8 cellular contexts compared by ENCODE assay signal in the genomic region with DNA sequence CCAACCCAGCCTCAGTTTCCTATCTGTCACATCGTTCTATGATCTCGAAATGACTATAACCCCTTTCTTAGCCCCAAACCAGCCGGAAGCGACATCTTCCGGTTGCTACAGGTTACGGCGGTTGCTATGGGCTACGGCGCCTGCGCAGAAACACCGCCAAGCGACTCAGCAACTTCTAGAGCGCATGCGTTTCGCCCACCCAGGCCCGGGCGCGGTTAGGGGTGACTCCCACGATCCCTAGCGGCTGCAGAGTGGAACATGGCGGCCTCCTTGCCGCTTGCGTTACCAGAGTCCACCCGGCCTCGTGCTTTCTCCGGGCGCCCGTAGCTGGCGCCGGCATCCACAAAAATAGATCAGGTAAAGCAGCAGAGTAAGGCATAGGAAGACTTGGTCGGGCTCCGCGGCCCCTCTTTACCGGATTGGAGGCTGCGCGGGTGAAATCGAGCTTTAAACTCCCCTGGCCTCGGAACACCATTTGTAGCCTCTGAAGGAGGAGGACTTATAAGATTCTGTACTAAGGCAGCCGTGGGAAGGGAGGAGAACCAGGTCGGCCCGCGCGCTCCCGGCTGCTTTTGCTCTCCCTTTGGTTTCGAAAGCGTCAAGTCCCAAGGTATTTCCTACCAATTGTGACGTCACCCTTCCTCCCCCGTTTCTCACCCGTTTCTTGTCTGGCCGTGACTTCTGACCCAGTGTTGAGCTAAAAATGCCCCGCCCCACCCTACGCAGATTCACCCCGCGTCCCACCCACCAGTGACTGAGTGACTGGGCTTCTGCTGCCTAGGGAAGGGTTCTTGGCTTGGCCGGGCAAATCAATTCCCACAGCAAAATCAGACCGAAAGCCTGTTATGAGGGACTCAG. TPM values are rescaled to one million over a fixed set of nuclear protein-coding genes. Genes with fewer than 3 reads are reported as not detected.
DNase-seq lines count a peak whose midpoint lies in the region; ATAC-seq and TF ChIP-seq lines count a peak whose summit lies in the region.

No MANE protein-coding gene starts in this region.

- peak in 3 of 4 donors; percentile 62 to 95 (median 91) for TF ChIP-seq POLR2A in esophagus squamous epithelium (IDR thresholded peaks at IDR 0.05)

- H3K27me3 ChIP-seq in DND-41 (ENCODE audit: insufficient read depth, low read length, poor library complexity) = no peaks in the 10 kb centered on the region
- H3K27me3 ChIP-seq in KMS-11 (ENCODE audit: insufficient read depth, low read depth) = no peaks in the 10 kb centered on the region
- no peaks in the 10 kb centered on the region for H3K27me3 ChIP-seq in esophagus squamous epithelium
- H3K27me3 ChIP-seq in muscle layer of duodenum (ENCODE audit: low read depth, low read length) = no peaks in the 10 kb centered on the region

- H2AFZ ChIP-seq in DND-41 (ENCODE audit: low read depth, low read length) (peak overlapping the region; percentile 96), KMS-11 (ENCODE audit: low read depth) (peak overlapping the region; percentile 92)

- WGBS in esophagus squamous epithelium, 2 donors = 0 to 1% methylated on average over 25 to 27 of the region's 56 CpGs

- H3K4me2 ChIP-seq in DND-41 (ENCODE audit: insufficient read depth, low read length) (peak overlapping the region; percentile 89), KMS-11 (peak overlapping the region; percentile 80)

- H3K4me3 ChIP-seq in DND-41 (ENCODE audit: low read depth in 1 of 2, low read length in 2 of 2) = peak overlapping the region; percentile 78 to 93
- no peak overlapping the region for H3K4me3 ChIP-seq in KMS-11 (IDR thresholded peaks at IDR 0.05; ENCODE audit: insufficient read depth, low read depth, low read length)
- peak overlapping the region; percentile 53 to 95 (median 82) for H3K4me3 ChIP-seq in esophagus squamous epithelium
- H3K4me3 ChIP-seq in muscle layer of duodenum (ENCODE audit: low read depth in 1 of 2, low read length in 2 of 2) = peak overlapping the region; percentile 64 to 78

- H3K4me1 ChIP-seq in DND-41 (ENCODE audit: insufficient read depth, low read length) (peaks cover 41% of the 10 kb centered on the region), KMS-11 (ENCODE audit: low read depth, poor library complexity, severe bottlenecking) (peaks cover 19% of the 10 kb centered on the region), esophagus squamous epithelium (peaks cover 39 to 82% (median 62%) of the 10 kb centered on the region in 3 donors), muscle layer of duodenum (ENCODE audit: control insufficient read depth in 1 of 2, insufficient read depth in 2 of 2, low read length in 2 of 2) (peaks cover 17 to 30% of the 10 kb centered on the region in 2 donors)

- H3K79me2 ChIP-seq in DND-41 (ENCODE audit: insufficient read depth, low read length) (peaks cover 51% of the 10 kb centered on the region), KMS-11 (ENCODE audit: insufficient read depth, low read depth) (peaks cover 30% of the 10 kb centered on the region)

- H3K9ac ChIP-seq in DND-41 (ENCODE audit: low read depth, low read length) (peak overlapping the region; percentile 96), KMS-11 (peak overlapping the region; percentile 100)

- ATAC-seq in DND-41 (ENCODE audit: insufficient read depth, low read depth) (peak; percentile 95), GM21737 (IDR thresholded peaks at IDR 0.05; ENCODE audit: unreplicated experiment) (peak; percentile 75)

- H3K9me3 ChIP-seq in DND-41 (ENCODE audit: insufficient read depth, low read length, severe bottlenecking) (no peaks in the 10 kb centered on the region), esophagus squamous epithelium (no peaks in the 10 kb centered on the region), muscle layer of duodenum (ENCODE audit: control insufficient read depth in 1 of 2, low read length in 2 of 2) (no peaks in the 10 kb centered on the region)

- intact Hi-C loops in esophagus squamous epithelium (cut with DNase I) = no loop called here

- H3K27ac ChIP-seq in DND-41 (ENCODE audit: low read length) (peak overlapping the region; percentile 97), KMS-11 (peak overlapping the region; percentile 98), esophagus squamous epithelium (peak overlapping the region; percentile 96 to 99 (median 98)), muscle layer of duodenum (ENCODE audit: low read length) (peak overlapping the region; percentile 98)

- TF ChIP-seq CTCF in DND-41 (IDR thresholded peaks at IDR 0.05; ENCODE audit: borderline replicate concordance, extremely low read depth, low read length, poor library complexity, severe bottlenecking) (peak; percentile 22), KMS-11 (conservative IDR thresholded peaks at IDR 0.05; ENCODE audit: low read depth, low read length) (0 out of 2 replicates have a peak, but pooled peaks have one; percentile 24), esophagus squamous epithelium (IDR thresholded peaks at IDR 0.05) (peak in 5 of 6 experiments; percentile 8 to 51 (median 41))

- H4K20me1 ChIP-seq in DND-41 (ENCODE audit: insufficient read depth, low read length) = peaks cover 37% of the 10 kb centered on the region
- no peaks in the 10 kb centered on the region for H4K20me1 ChIP-seq in KMS-11 (ENCODE audit: insufficient read depth)

- peaks cover 20% of the 10 kb centered on the region; the same call in 1 of the 2 replicates for H3K36me3 ChIP-seq in DND-41 (ENCODE audit: insufficient read depth, low read length)
- no peaks in the 10 kb centered on the region for H3K36me3 ChIP-seq in KMS-11 (ENCODE audit: insufficient read depth)
- no peaks in the 10 kb centered on the region for H3K36me3 ChIP-seq in esophagus squamous epithelium
- H3K36me3 ChIP-seq in muscle layer of duodenum (ENCODE audit: control insufficient read depth in 1 of 2, insufficient read depth in 2 of 2, low read length in 2 of 2) = peaks cover 0 to 4% of the 10 kb centered on the region in 2 donors

- DNase-seq in DND-41 (peak; percentile 99), esophagus squamous epithelium (lab: John Stamatoyannopoulos, UW) (peak; percentile 77)
- DNase-seq in activated T-cell treated with anti-CD3 and anti-CD28 coated beads, Interleukin-2, amount 50 U/mL, for 48 hours = peak; percentile 99
- DNase-seq in stimulated activated CD8-positive, alpha-beta memory T cell treated with anti-CD3 and anti-CD28 coated beads, Interleukin-7, amount 100 ng/mL, for 24 hours (ENCODE audit: low read depth) = peak; percentile 99

TF ChIP-seq in PFSK-1, 5 proteins besides CTCF, POLR2A, EP300 and RAD21:
- TF ChIP-seq, protein P1, sequence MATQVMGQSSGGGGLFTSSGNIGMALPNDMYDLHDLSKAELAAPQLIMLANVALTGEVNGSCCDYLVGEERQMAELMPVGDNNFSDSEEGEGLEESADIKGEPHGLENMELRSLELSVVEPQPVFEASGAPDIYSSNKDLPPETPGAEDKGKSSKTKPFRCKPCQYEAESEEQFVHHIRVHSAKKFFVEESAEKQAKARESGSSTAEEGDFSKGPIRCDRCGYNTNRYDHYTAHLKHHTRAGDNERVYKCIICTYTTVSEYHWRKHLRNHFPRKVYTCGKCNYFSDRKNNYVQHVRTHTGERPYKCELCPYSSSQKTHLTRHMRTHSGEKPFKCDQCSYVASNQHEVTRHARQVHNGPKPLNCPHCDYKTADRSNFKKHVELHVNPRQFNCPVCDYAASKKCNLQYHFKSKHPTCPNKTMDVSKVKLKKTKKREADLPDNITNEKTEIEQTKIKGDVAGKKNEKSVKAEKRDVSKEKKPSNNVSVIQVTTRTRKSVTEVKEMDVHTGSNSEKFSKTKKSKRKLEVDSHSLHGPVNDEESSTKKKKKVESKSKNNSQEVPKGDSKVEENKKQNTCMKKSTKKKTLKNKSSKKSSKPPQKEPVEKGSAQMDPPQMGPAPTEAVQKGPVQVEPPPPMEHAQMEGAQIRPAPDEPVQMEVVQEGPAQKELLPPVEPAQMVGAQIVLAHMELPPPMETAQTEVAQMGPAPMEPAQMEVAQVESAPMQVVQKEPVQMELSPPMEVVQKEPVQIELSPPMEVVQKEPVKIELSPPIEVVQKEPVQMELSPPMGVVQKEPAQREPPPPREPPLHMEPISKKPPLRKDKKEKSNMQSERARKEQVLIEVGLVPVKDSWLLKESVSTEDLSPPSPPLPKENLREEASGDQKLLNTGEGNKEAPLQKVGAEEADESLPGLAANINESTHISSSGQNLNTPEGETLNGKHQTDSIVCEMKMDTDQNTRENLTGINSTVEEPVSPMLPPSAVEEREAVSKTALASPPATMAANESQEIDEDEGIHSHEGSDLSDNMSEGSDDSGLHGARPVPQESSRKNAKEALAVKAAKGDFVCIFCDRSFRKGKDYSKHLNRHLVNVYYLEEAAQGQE (IDR thresholded peaks at IDR 0.05; ENCODE audit: insufficient read depth in 1 of 2, low read depth in 2 of 2, low read length in 2 of 2) = 0 out of 4 replicates have a peak, but pooled peaks have one; percentile 6 to 26
- TF ChIP-seq POLR2AphosphoS5 (IDR thresholded peaks at IDR 0.05; ENCODE audit: low read depth, low read length) = peak; percentile 82
- no peak for TF ChIP-seq SIN3A (IDR thresholded peaks at IDR 0.05; ENCODE audit: borderline replicate concordance, insufficient read depth, low read length)
- peak; percentile 86 for TF ChIP-seq TAF1 (IDR thresholded peaks at IDR 0.05; ENCODE audit: borderline replicate concordance, insufficient read depth, low read length)
- TF ChIP-seq FOXP2 (optimal IDR thresholded peaks at IDR 0.05; ENCODE audit: borderline replicate concordance, extremely low read depth, extremely low read length, insufficient read depth) = no peak

RNA-seq across cellular contexts. Expression of a gene that starts 3.5 kb away (rescaled TPM):
- polyA plus RNA-seq in PFSK-1 (2012; ENCODE audit: insufficient read length, low read depth) = 7.1 TPM
- 100 to 1,000 TPM in 3 of 4 donors, 10 to 100 TPM in 1; 90.2 to 175 (median 134) TPM for total RNA-seq in esophagus squamous epithelium

RNA-seq across cellular contexts. Expression of a gene that starts 59.3 kb away (rescaled TPM):
- polyA plus RNA-seq in PFSK-1 (2012; ENCODE audit: insufficient read length, low read depth) = 0.05 TPM
- total RNA-seq in esophagus squamous epithelium = 1 to 10 TPM in 3 of 4 donors, under 1 TPM in 1; 0.83 to 2.5 (median 1.5) TPM
